Comparison of ENCODE assay signal across 35 cellular contexts in the genomic region with DNA sequence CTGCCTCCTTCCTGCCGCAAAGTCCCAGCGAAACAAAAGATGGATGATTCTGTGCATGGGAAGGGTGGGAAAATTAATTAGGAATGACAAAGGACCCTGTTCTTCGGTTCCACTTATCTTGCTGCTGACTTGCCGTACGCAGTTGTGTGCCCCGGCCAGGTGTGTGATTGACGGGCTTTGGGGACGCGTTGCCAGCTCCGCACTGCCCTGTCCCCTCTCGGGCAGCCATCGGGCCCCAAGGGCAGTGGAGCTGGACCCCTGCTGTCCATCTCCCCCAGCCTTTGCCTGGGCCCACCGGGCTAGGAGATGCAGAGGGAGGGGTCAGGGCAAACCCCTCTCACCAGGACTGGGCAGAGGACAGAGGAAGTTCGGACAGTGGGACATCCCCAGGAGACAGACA.
"Had no signal": no experiment of that assay in that cellular context is flagged by ENCODE, and none has a peak within 500 bp of the region (broad histone marks: within the 10 kb centered on the region; RNA-seq: fewer than 3 reads in every experiment).

No MANE protein-coding gene starts in this region.

- H3K27ac ChIP-seq: KMS-11 had no signal

- H3K9ac ChIP-seq: KMS-11 had no signal

- H3K4me3 ChIP-seq: MG63 had no signal

- DNase-seq: Karpas-422, Kasumi-1, KG1, MG63, MM.1S, MV-4-11, NCI-H1048, NCI-H1092, NCI-H1092 treated with DMSO at 0.1 percent for 48 hours, NCI-H1105, NCI-H1105 treated with DMSO at 0.1 percent for 48 hours, NCI-H1417, NCI-H1417 treated with DMSO at 0.1 percent for 48 hours, NCI-H1436, NCI-H1436 treated with DMSO at 0.1 percent for 48 hours, NCI-H146, NCI-H1694, NCI-H1694 treated with DMSO at 0.1 percent for 48 hours, NCI-H187, NCI-H187 treated with DMSO at 0.1 percent for 48 hours, NCI-H1930, NCI-H2029, NCI-H2029 treated with DMSO at 0.1 percent for 48 hours, NCI-H2081, NCI-H2081 treated with DMSO at 0.1 percent for 48 hours, NCI-H2107, NCI-H2171, NCI-H2171 treated with DMSO at 0.1 percent for 48 hours, NCI-H2227 treated with DMSO at 0.1 percent for 48 hours, NCI-H226, NCI-H345, NCI-H446, NCI-H446 treated with DMSO at 0.1 percent for 48 hours, NCI-H510A had no signal

- H3K9me3 ChIP-seq: MG63 had no signal

- H3K36me3 ChIP-seq: MG63 had no signal
